In genomic region chr17:7561589-7562207, GRCh38 we compare ENCODE assay signal across 8 cellular contexts.
DNase-seq lines count a peak whose midpoint lies in the region; ATAC-seq and TF ChIP-seq lines count a peak whose summit lies in the region.

Gene SENP3, plus strand, starts transcription at chr17:7561919. Its CDS starts 1,158 bp downstream, at chr17:7563077.

- H3K9me3 Mint-ChIP-seq in effector memory CD8-positive, alpha-beta T cell, result no peaks in the 10 kb centered on the region
- H3K9me3 Mint-ChIP-seq in memory B cell, result no peaks in the 10 kb centered on the region

- peak; percentile 74 for TF ChIP-seq POLR2A in GM19193 (IDR thresholded peaks at IDR 0.05; ENCODE audit: extremely low read depth, insufficient read depth, insufficient read length)

- peak within 1 kb of the TSS; percentile 97 to 98 for H3K27ac Mint-ChIP-seq in effector memory CD8-positive, alpha-beta T cell
- peak within 1 kb of the TSS; percentile 99 for H3K27ac Mint-ChIP-seq in memory B cell

- DNase-seq in Ammon's horn (ENCODE audit: low spot score) (peak; percentile 88), NOMO-1 (lab: John Stamatoyannopoulos, UW; ENCODE audit: unreplicated experiment in 2 of 2) (peak; percentile 75 to 85), memory B cell (ENCODE audit: low spot score in 2 of 2) (peak; percentile 85 to 86)
- DNase-seq in activated CD8-positive, alpha-beta memory T cell treated with anti-CD3 and anti-CD28 coated beads for 4 hours (ENCODE audit: low read depth in 2 of 2), result peak; percentile 80 to 83
- DNase-seq in effector memory CD8-positive, alpha-beta T cell, result peak; percentile 81 to 90 (median 86)
- DNase-seq in stimulated activated CD4-positive, alpha-beta T cell treated with anti-CD3 and anti-CD28 coated beads, TNF-alpha, amount 100 ng/mL, for 48 hours (ENCODE audit: low read depth in 3 of 3), result peak; percentile 79 to 90 (median 82)

- H3K4me1 Mint-ChIP-seq in effector memory CD8-positive, alpha-beta T cell (ENCODE audit: low read depth in 2 of 2), result peaks cover 23 to 25% of the 10 kb centered on the region in 2 donors
- H3K4me1 Mint-ChIP-seq in memory B cell, result peaks cover 40% of the 10 kb centered on the region

- peak within 1 kb of the TSS; percentile 95 for H3K4me3 Mint-ChIP-seq in effector memory CD8-positive, alpha-beta T cell
- H3K4me3 Mint-ChIP-seq in memory B cell, result peak within 1 kb of the TSS; percentile 98

- ATAC-seq in HG03439 (IDR thresholded peaks at IDR 0.05; ENCODE audit: unreplicated experiment) (peak; percentile 71), memory B cell (ENCODE audit: low read depth) (peak; percentile 76)
- ATAC-seq in effector memory CD8-positive, alpha-beta T cell (replicated peaks), result peak; percentile 86

- no peaks in the 10 kb centered on the region for H3K27me3 Mint-ChIP-seq in effector memory CD8-positive, alpha-beta T cell
- no peaks in the 10 kb centered on the region for H3K27me3 Mint-ChIP-seq in memory B cell

- peaks cover 46% of the 10 kb centered on the region for H3K36me3 Mint-ChIP-seq in effector memory CD8-positive, alpha-beta T cell (ENCODE audit: insufficient read depth)
- peaks cover 7% of the 10 kb centered on the region for H3K36me3 Mint-ChIP-seq in memory B cell

Comparison
In these comparisons a context has a peak if more than half of its experiments do, and no peak if none do; other contexts are left out.
1. Peak in every context shown above with its lines: DNase-seq and ATAC-seq.